15 cellular contexts compared by ENCODE assay signal in the genomic region with DNA sequence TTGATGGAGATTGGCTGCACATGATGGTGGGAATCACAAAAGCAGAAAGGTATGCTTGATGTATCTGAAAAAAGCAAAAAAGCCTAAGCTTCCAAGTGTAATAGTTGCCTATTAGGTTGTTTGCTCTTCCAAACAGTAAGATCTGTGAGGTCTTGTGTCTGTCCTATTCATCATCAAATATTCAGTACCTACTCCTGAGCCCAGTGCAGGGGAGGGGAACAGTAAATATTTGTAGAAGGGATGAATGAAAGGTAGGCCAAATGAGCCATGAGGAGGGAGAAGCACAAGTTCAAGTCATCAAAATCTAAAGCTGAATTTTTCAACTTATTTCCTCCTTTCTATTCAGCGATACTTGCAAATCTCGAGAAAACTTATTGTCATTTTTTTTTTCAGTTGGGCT.
DNase-seq lines count a peak whose midpoint lies in the region.
"Had no signal": no experiment of that assay in that cellular context is flagged by ENCODE, and none has a peak within 500 bp of the region (broad histone marks: within the 10 kb centered on the region; RNA-seq: fewer than 3 reads in every experiment).

No MANE protein-coding gene starts in this region.

- DNase-seq in DMS153 (lab: John Stamatoyannopoulos, UW) = peak; percentile 65
- DNase-seq in DMS153 treated with DMSO at 0.1 percent for 48 hours (lab: John Stamatoyannopoulos, UW; ENCODE audit: unreplicated experiment) = no peak
- DNase-seq in NCI-H510A treated with DMSO at 0.1 percent for 48 hours (lab: John Stamatoyannopoulos, UW) = peak; percentile 74
- no peak for DNase-seq in NCI-H510A (lab: John Stamatoyannopoulos, UW)
- DNase-seq in NCI-H345 treated with DMSO at 0.1 percent for 48 hours (lab: John Stamatoyannopoulos, UW; ENCODE audit: unreplicated experiment) = peak; percentile 46
- DNase-seq in NCI-H748 treated with DMSO at 0.1 percent for 48 hours (lab: John Stamatoyannopoulos, UW) = peak; percentile 49
- no peak for DNase-seq in head of caudate nucleus
- no peak for DNase-seq in activated CD4-positive, alpha-beta T cell treated with anti-CD3 and anti-CD28 coated beads, Interleukin-2, amount 50 U/mL, for 48 hours
- DNase-seq: AML-193; Calu3; CD4-positive, alpha-beta T cell; GOT3; H7; HFFc6; KBM-7 had no signal

- intact Hi-C loops in head of caudate nucleus (cut with DNase I) = no loop called here

Comparison
In these comparisons a context has a peak if more than half of its experiments do, and no peak if none do; other contexts are left out.
1. DNase-seq: peak in DMS153 (single experiment), NCI-H510A treated with DMSO at 0.1 percent for 48 hours (single experiment), NCI-H345 treated with DMSO at 0.1 percent for 48 hours (single experiment) and NCI-H748 treated with DMSO at 0.1 percent for 48 hours (single experiment); none in DMS153 treated with DMSO at 0.1 percent for 48 hours (single experiment), NCI-H510A (single experiment), head of caudate nucleus (0 of 42) and activated CD4-positive, alpha-beta T cell treated with anti-CD3 and anti-CD28 coated beads, Interleukin-2, amount 50 U/mL, for 48 hours (0 of 2).